In genomic region chr3:16516695-16517481, GRCh38 we compare ENCODE assay signal across 8 cellular contexts. TPM values are rescaled to one million over a fixed set of nuclear protein-coding genes. Genes with fewer than 3 reads are reported as not detected.
DNase-seq lines count a peak whose midpoint lies in the region; ATAC-seq and FAIRE-seq lines count a peak whose summit lies in the region.

No MANE protein-coding gene starts in this region.

- H3K27me3 Mint-ChIP-seq in activated naive CD4-positive, alpha-beta T cell treated with anti-CD3 and anti-CD28 coated beads for 36 hours (ENCODE audit: low read depth): no peaks in the 10 kb centered on the region

- CTCF ChIA-PET in activated naive CD4-positive, alpha-beta T cell treated with anti-CD3 and anti-CD28 coated beads for 36 hours (lab: Charles Lee): interaction anchor here (0.9 to 1.5 kb wide), 5 partner anchors 10 to 230 kb away, joined by 3 to 5 read pairs (median 3); no protein-coding TSS in a partner anchor

- peak; percentile 57 for DNase-seq in activated naive CD4-positive, alpha-beta T cell treated with anti-CD3 and anti-CD28 coated beads for 36 hours
- no peak for DNase-seq in activated naive CD4-positive, alpha-beta T cell treated with Interleukin-2 at 50 U/mL for 16 hours
- peak; percentile 21 for DNase-seq in HK-2 (ENCODE audit: unreplicated experiment)
- DNase-seq in UCSD-AML1 (lab: John Stamatoyannopoulos, UW; ENCODE audit: unreplicated experiment): peak; percentile 36
- DNase-seq in frontal cortex (ENCODE audit: low spot score in 2 of 2): peak; percentile 37 to 48
- DNase-seq in skeletal muscle cell (ENCODE audit: low read depth): peak; percentile 32
- no peak for DNase-seq in NOMO-1 treated with dmso at 0.1 percent for 144 hours (lab: John Stamatoyannopoulos, UW; ENCODE audit: unreplicated experiment)

- peaks cover 13% of the 10 kb centered on the region for H3K36me3 Mint-ChIP-seq in activated naive CD4-positive, alpha-beta T cell treated with anti-CD3 and anti-CD28 coated beads for 36 hours (ENCODE audit: low read depth)

- no peak overlapping the region for H3K4me3 Mint-ChIP-seq in activated naive CD4-positive, alpha-beta T cell treated with anti-CD3 and anti-CD28 coated beads for 36 hours

- peak overlapping the region; percentile 55 for H3K27ac Mint-ChIP-seq in activated naive CD4-positive, alpha-beta T cell treated with anti-CD3 and anti-CD28 coated beads for 36 hours

- intact Hi-C loops in activated naive CD4-positive, alpha-beta T cell treated with anti-CD3 and anti-CD28 coated beads for 36 hours (cut with micrococcal nuclease): no loop called here

- ATAC-seq in GM21528 (IDR thresholded peaks at IDR 0.05; ENCODE audit: low FRiP score, unreplicated experiment): no peak

- FAIRE-seq in frontal cortex (lab: Jason Lieb, UNC): no peak

- H3K4me3 ChIP-seq in skeletal muscle cell (ENCODE audit: low read depth, low read length): no peak overlapping the region

- H3K4me1 Mint-ChIP-seq in activated naive CD4-positive, alpha-beta T cell treated with anti-CD3 and anti-CD28 coated beads for 36 hours (ENCODE audit: low read depth): peaks cover 62% of the 10 kb centered on the region

- H3K9me3 Mint-ChIP-seq in activated naive CD4-positive, alpha-beta T cell treated with anti-CD3 and anti-CD28 coated beads for 36 hours: peaks cover 18% of the 10 kb centered on the region

RNA-seq across cellular contexts. Expression of gene RFTN1, which starts 3.4 kb away (rescaled TPM):
- total RNA-seq in activated naive CD4-positive, alpha-beta T cell treated with anti-CD3 and anti-CD28 coated beads for 36 hours: 100 to 1,000 TPM in 1 of 2 experiments, 10 to 100 TPM in 1; 95.9 to 109 TPM
- total RNA-seq in frontal cortex: 11.0 TPM

Comparison
In these comparisons a context has a peak if more than half of its experiments do, and no peak if none do; other contexts are left out.
1. DNase-seq: peak in activated naive CD4-positive, alpha-beta T cell treated with anti-CD3 and anti-CD28 coated beads for 36 hours (single experiment), HK-2 (single experiment), UCSD-AML1 (single experiment), frontal cortex (2 of 2) and skeletal muscle cell (single experiment); none in activated naive CD4-positive, alpha-beta T cell treated with Interleukin-2 at 50 U/mL for 16 hours (single experiment) and NOMO-1 treated with dmso at 0.1 percent for 144 hours (single experiment).